ENCODE assay signal across 28 cellular contexts in genomic region chr12:40684986-40685385, GRCh38. TPM values are rescaled to one million over a fixed set of nuclear protein-coding genes. Genes with fewer than 3 reads are reported as not detected.
"Had no signal": no experiment of that assay in that cellular context is flagged by ENCODE, and none has a peak within 500 bp of the region (broad histone marks: within the 10 kb centered on the region; RNA-seq: fewer than 3 reads in every experiment).

No MANE protein-coding gene starts in this region.

- H3K4me1 ChIP-seq: left ventricle myocardium inferior, right atrium auricular region, right lobe of liver, testis, thyroid gland, transverse colon, upper lobe of left lung, vagina had no signal

- H3K4me3 ChIP-seq: left ventricle myocardium inferior, lung, mucosa of descending colon, ovary, right atrium auricular region, right lobe of liver, smooth muscle cell, testis, thyroid gland, transverse colon, upper lobe of left lung, vagina had no signal

- H3K36me3 Mint-ChIP-seq: naive thymus-derived CD4-positive, alpha-beta T cell; stimulated activated memory B cell treated with anti-CD40 and anti-IgM and Interleukin-4, amounts not matched to agents 10 μg/mL and 1 μg/mL and 100 μg/mL, for 72 hours had no signal

- H3K9me3 ChIP-seq: left ventricle myocardium inferior, mucosa of descending colon, ovary, right atrium auricular region, right lobe of liver, testis, thyroid gland, transverse colon, upper lobe of left lung, vagina had no signal

- H3K4me2 ChIP-seq: smooth muscle cell had no signal

- H3K27me3 Mint-ChIP-seq: natural killer cell treated with Interleukin-12 subunit alpha and Interleukin-12 subunit beta and Interleukin-15 and Interleukin-18, amount 100 ng/mL, for 72 hours; stimulated activated naive CD8-positive, alpha-beta T cell treated with anti-CD3 and anti-CD28 coated beads, Interleukin-15, amount 100 ng/mL, for 72 hours had no signal

- H3K9me3 Mint-ChIP-seq: stimulated activated memory B cell treated with anti-CD40 and anti-IgM and Interleukin-4, amounts not matched to agents 10 μg/mL and 1 μg/mL and 100 μg/mL, for 72 hours had no signal

- H3K27ac Mint-ChIP-seq: immature natural killer cell; naive thymus-derived CD4-positive, alpha-beta T cell; natural killer cell treated with Interleukin-12 subunit alpha and Interleukin-12 subunit beta and Interleukin-15 and Interleukin-18, amount 100 ng/mL, for 72 hours; progenitor cell of endocrine pancreas; stimulated activated memory B cell treated with anti-CD40 and anti-IgM and Interleukin-4, amounts not matched to agents 10 μg/mL and 1 μg/mL and 100 μg/mL, for 72 hours; stimulated activated naive CD8-positive, alpha-beta T cell treated with anti-CD3 and anti-CD28 coated beads, Interleukin-15, amount 100 ng/mL, for 72 hours had no signal

- H3K36me3 ChIP-seq: left ventricle myocardium inferior, ovary, right atrium auricular region, right lobe of liver, thyroid gland, transverse colon, upper lobe of left lung, vagina had no signal

- ATAC-seq: mucosa of descending colon; naive thymus-derived CD4-positive, alpha-beta T cell; natural killer cell treated with Interleukin-12 subunit alpha and Interleukin-12 subunit beta and Interleukin-15 and Interleukin-18, amount 100 ng/mL, for 72 hours; right lobe of liver; stimulated activated memory B cell treated with anti-CD40 and anti-IgM and Interleukin-4, amounts not matched to agents 10 μg/mL and 1 μg/mL and 100 μg/mL, for 72 hours; stimulated activated naive CD8-positive, alpha-beta T cell treated with anti-CD3 and anti-CD28 coated beads, Interleukin-15, amount 100 ng/mL, for 72 hours had no signal

- H3K4me1 Mint-ChIP-seq: immature natural killer cell; stimulated activated memory B cell treated with anti-CD40 and anti-IgM and Interleukin-4, amounts not matched to agents 10 μg/mL and 1 μg/mL and 100 μg/mL, for 72 hours; stimulated activated naive CD8-positive, alpha-beta T cell treated with anti-CD3 and anti-CD28 coated beads, Interleukin-15, amount 100 ng/mL, for 72 hours had no signal

- DNase-seq: immature natural killer cell; kidney; left ventricle myocardium inferior; midbrain; mucosa of descending colon; naive thymus-derived CD4-positive, alpha-beta T cell; ovary; right lobe of liver; stimulated activated CD4-positive, alpha-beta T cell treated with anti-CD3 and anti-CD28 coated beads, Interleukin-1b, Interleukin-23, amount 100 ng/mL, for 48 hours; stimulated activated CD4-positive, alpha-beta T cell treated with anti-CD3 and anti-CD28 coated beads, Interleukin-2, amount 100 ng/mL, for 48 hours; stimulated activated CD4-positive, alpha-beta T cell treated with anti-CD3 and anti-CD28 coated beads, Interleukin-4, amount 100 ng/mL, for 4 hours; stimulated activated CD8-positive, alpha-beta memory T cell treated with anti-CD3 and anti-CD28 coated beads, Interleukin-4, amount 100 ng/mL, for 48 hours; stimulated activated naive CD4-positive, alpha-beta T cell treated with Interleukin-2 at 50 U/mL for 16 hours; stimulated activated naive CD8-positive, alpha-beta T cell treated with anti-CD3 and anti-CD28 coated beads, Interleukin-15, amount 100 ng/mL, for 72 hours; substantia nigra; testis; thyroid gland; transverse colon; upper lobe of left lung had no signal

- H3K27ac ChIP-seq: left ventricle myocardium inferior, ovary, right atrium auricular region, right lobe of liver, testis, thyroid gland, transverse colon, upper lobe of left lung, vagina had no signal

- FAIRE-seq: islet of Langerhans, kidney had no signal

- H3K4me3 Mint-ChIP-seq: immature natural killer cell; naive thymus-derived CD4-positive, alpha-beta T cell; natural killer cell treated with Interleukin-12 subunit alpha and Interleukin-12 subunit beta and Interleukin-15 and Interleukin-18, amount 100 ng/mL, for 72 hours; stimulated activated memory B cell treated with anti-CD40 and anti-IgM and Interleukin-4, amounts not matched to agents 10 μg/mL and 1 μg/mL and 100 μg/mL, for 72 hours; stimulated activated naive CD8-positive, alpha-beta T cell treated with anti-CD3 and anti-CD28 coated beads, Interleukin-15, amount 100 ng/mL, for 72 hours had no signal

- H3K27me3 ChIP-seq: ovary, right atrium auricular region, right lobe of liver, testis, thyroid gland, transverse colon, upper lobe of left lung, vagina had no signal

RNA-seq across cellular contexts. Expression of gene CNTN1, which starts 7.3 kb away (rescaled TPM):
- total RNA-seq: myocyte; naive thymus-derived CD4-positive, alpha-beta T cell; natural killer cell treated with Interleukin-12 subunit alpha and Interleukin-12 subunit beta and Interleukin-15 and Interleukin-18, amount 100 ng/mL, for 72 hours had no signal
- polyA plus RNA-seq: immature natural killer cell; naive thymus-derived CD4-positive, alpha-beta T cell had no signal
